Comparison of ENCODE assay signal across 9 cellular contexts in the genomic region with DNA sequence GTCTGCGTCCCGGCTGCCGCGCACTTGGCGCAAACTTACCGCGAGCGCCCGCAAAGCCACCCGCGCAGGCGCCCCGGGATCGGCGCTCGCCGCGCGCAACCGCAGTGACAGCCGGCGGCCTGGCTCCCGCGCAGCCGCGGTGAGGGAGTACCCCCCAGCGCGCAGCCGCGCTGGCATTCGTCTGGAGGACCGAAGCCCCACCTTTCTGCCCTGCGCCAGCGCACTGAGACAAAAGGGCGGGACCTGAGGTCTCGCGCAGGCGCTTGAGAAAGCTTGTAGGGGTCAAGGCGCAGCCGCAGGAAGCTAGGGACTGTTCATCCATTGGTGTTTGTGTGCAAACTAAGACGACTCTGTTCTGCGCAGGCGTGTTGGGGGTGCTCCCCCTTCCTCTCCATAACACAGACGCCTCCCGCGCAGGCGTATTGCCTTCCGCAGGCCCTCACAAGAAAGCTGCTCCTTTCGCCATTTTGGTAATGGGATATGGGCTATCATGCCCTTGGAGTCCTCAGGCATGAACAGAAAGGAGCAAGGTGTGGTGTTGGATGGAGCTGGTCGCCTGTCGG. TPM values are rescaled to one million over a fixed set of nuclear protein-coding genes. Genes with fewer than 3 reads are reported as not detected.
DNase-seq lines count a peak whose midpoint lies in the region; ATAC-seq and TF ChIP-seq lines count a peak whose summit lies in the region.
"Had no signal": no experiment of that assay in that cellular context is flagged by ENCODE, and none has a peak within 500 bp of the region (broad histone marks: within the 10 kb centered on the region; RNA-seq: fewer than 3 reads in every experiment).

A gene (minus strand): TSS at position 91 of the 563 bp plus-strand sequence. CDS start 558 bp downstream, outside the sequence.

- H3K4me3 ChIP-seq in AG10803 (ENCODE audit: low read length), result peak within 1 kb of the TSS; percentile 94
- peak within 1 kb of the TSS; percentile 58 for H3K4me3 ChIP-seq in kidney epithelial cell (ENCODE audit: low read depth, low read length)

- no peaks in the 10 kb centered on the region for H3K36me3 Mint-ChIP-seq in chondrocyte (ENCODE audit: low read depth)

- no peaks in the 10 kb centered on the region for H3K9me3 Mint-ChIP-seq in chondrocyte (ENCODE audit: low read depth)
- H3K9me3 Mint-ChIP-seq: dendritic cell treated with granulocyte-macrophage colony-stimulating factor and Interleukin-4, amounts not matched to agents 40 ng/mL and 50 ng/mL, for 4 days had no signal

- H3K27me3 ChIP-seq in kidney epithelial cell (ENCODE audit: control insufficient read depth, insufficient read depth, low read length), result no peaks in the 10 kb centered on the region

- ATAC-seq in HG03439 (IDR thresholded peaks at IDR 0.05; ENCODE audit: unreplicated experiment), result peak; percentile 60

- H3K4me3 Mint-ChIP-seq in chondrocyte (ENCODE audit: unreplicated experiment), result peak within 1 kb of the TSS; percentile 93
- H3K4me3 Mint-ChIP-seq: dendritic cell treated with granulocyte-macrophage colony-stimulating factor and Interleukin-4, amounts not matched to agents 40 ng/mL and 50 ng/mL, for 4 days had no signal

- peaks cover 26% of the 10 kb centered on the region for H3K4me1 Mint-ChIP-seq in chondrocyte (ENCODE audit: low read depth)

- no peaks in the 10 kb centered on the region for H3K36me3 ChIP-seq in kidney epithelial cell (ENCODE audit: control insufficient read depth, insufficient read depth, low read length)

- no peaks in the 10 kb centered on the region for H3K27me3 Mint-ChIP-seq in chondrocyte (ENCODE audit: low read depth)
- H3K27me3 Mint-ChIP-seq: dendritic cell treated with granulocyte-macrophage colony-stimulating factor and Interleukin-4, amounts not matched to agents 40 ng/mL and 50 ng/mL, for 4 days had no signal

- TF ChIP-seq POLR2A in GM19193 (IDR thresholded peaks at IDR 0.05; ENCODE audit: extremely low read depth, insufficient read depth, insufficient read length), result peak; percentile 63

- peak; percentile 100 for DNase-seq in AG10803 (ENCODE audit: low read depth)
- DNase-seq in NCI-H510A treated with DMSO at 0.1 percent for 48 hours (lab: John Stamatoyannopoulos, UW), result peak; percentile 100
- DNase-seq in activated CD4-positive, alpha-beta T cell treated with anti-CD3 and anti-CD28 coated beads for 24 hours (ENCODE audit: low read depth in 2 of 2), result peak; percentile 97 to 99
- peak; percentile 100 for DNase-seq in chondrocyte (ENCODE audit: low spot score)
- DNase-seq in kidney epithelial cell (ENCODE audit: low read depth), result peak; percentile 100
- peak; percentile 97 to 100 for DNase-seq in stimulated activated CD4-positive, alpha-beta T cell treated with anti-CD3 and anti-CD28 coated beads, Interleukin-15, amount 100 ng/mL, for 48 hours (ENCODE audit: low read depth in 2 of 2)

- TF ChIP-seq CTCF in AG10803 (conservative IDR thresholded peaks at IDR 0.05; ENCODE audit: low read length) (no peak), chondrocyte (IDR thresholded peaks at IDR 0.05) (no peak), kidney epithelial cell (IDR thresholded peaks at IDR 0.05; ENCODE audit: insufficient read depth, low read length, poor library complexity, severe bottlenecking) (no peak)

- peak within 1 kb of the TSS; percentile 92 for H3K27ac Mint-ChIP-seq in chondrocyte (ENCODE audit: unreplicated experiment)
- H3K27ac Mint-ChIP-seq: dendritic cell treated with granulocyte-macrophage colony-stimulating factor and Interleukin-4, amounts not matched to agents 40 ng/mL and 50 ng/mL, for 4 days had no signal

RNA-seq across cellular contexts. Expression of the gene that starts here (rescaled TPM):
- total RNA-seq in chondrocyte (30.2 to 49.2 TPM (median 33.6 TPM) in 3 replicates), kidney epithelial cell (19.6 and 30.8 TPM in 2 replicates)

Comparison
In these comparisons a context has a peak if more than half of its experiments do, and no peak if none do; other contexts are left out.
1. Peak in every context shown above with its lines: DNase-seq, ATAC-seq and H3K4me3 ChIP-seq.